ENCODE assay signal across 21 cellular contexts in genomic region chr10:43773736-43774135, GRCh38.
"Had no signal": no experiment of that assay in that cellular context is flagged by ENCODE, and none has a peak within 500 bp of the region (broad histone marks: within the 10 kb centered on the region; RNA-seq: fewer than 3 reads in every experiment).

No MANE protein-coding gene starts in this region.

- DNase-seq: effector memory CD8-positive, alpha-beta T cell; gastrocnemius medialis; heart left ventricle; kidney; naive B cell; pancreas; spleen; stimulated activated CD4-positive, alpha-beta T cell treated with anti-CD3 and anti-CD28 coated beads, Interleukin-4, amount 100 ng/mL, for 4 hours; stimulated activated naive CD8-positive, alpha-beta T cell treated with anti-CD3 and anti-CD28 coated beads, Interleukin-15, Interleukin-2, amounts not matched to agents 100 U/mL and 50 U/mL, for 24 hours; substantia nigra; testis; tibial artery had no signal

- ATAC-seq: effector memory CD8-positive, alpha-beta T cell; gastrocnemius medialis; heart left ventricle; left lobe of liver; natural killer cell treated with Interleukin-12 subunit alpha and Interleukin-12 subunit beta and Interleukin-15 and Interleukin-18, amount 100 ng/mL, for 72 hours; pancreas; stimulated activated memory B cell treated with anti-CD40 and anti-IgM and Interleukin-4, amounts not matched to agents 10 μg/mL and 1 μg/mL and 100 μg/mL, for 72 hours; stimulated activated naive CD8-positive, alpha-beta T cell treated with anti-CD3 and anti-CD28 coated beads, Interleukin-15, Interleukin-2, amounts not matched to agents 100 U/mL and 50 U/mL, for 24 hours had no signal

- H3K9me3 ChIP-seq: gastrocnemius medialis, neutrophil, pancreas, testis had no signal

- H3K79me2 ChIP-seq: hepatocyte had no signal

- H3K27ac ChIP-seq: coronary artery, gastrocnemius medialis, heart left ventricle, hepatocyte, neutrophil, pancreas, right atrium auricular region, skin epidermis, spleen, testis, tibial artery had no signal

- H3K36me3 ChIP-seq: gastrocnemius medialis, heart left ventricle, neutrophil, pancreas, right atrium auricular region, spleen, tibial artery had no signal

- H3K4me1 ChIP-seq: gastrocnemius medialis, right atrium auricular region, spleen, testis, tibial artery had no signal

- H3K27me3 ChIP-seq: gastrocnemius medialis, heart left ventricle, hepatocyte, neutrophil, pancreas, right atrium auricular region, spleen, testis, tibial artery had no signal

- H3K4me2 ChIP-seq: hepatocyte had no signal

- H3K4me3 ChIP-seq: coronary artery, gastrocnemius medialis, heart left ventricle, hepatocyte, lung, pancreas, right atrium auricular region, skin epidermis, spleen, testis, tibial artery had no signal

- H2AFZ ChIP-seq: hepatocyte had no signal
